Comparison of ENCODE assay signal across 1 cellular context in the genomic region with DNA sequence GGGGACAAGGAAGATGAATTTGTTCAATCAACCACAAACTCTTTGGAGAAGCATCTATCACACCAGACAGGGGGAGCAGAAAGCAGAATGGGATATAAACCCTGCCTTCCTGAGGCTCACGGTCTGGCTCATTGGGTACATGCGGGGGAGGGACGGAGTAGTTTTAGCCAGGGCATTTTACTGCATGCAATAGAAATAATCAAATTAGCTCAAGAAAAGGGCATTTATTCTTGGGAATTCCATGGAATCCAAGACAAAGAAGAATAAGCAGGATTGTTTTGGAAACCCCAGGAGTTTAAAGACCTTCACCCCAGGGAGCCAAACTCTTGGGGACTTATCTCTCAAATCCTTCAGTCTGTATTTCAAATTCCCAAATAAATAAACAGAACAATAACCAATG.
TF ChIP-seq lines count a peak whose summit lies in the region.

No MANE protein-coding gene starts in this region.

TF ChIP-seq in HEK293, 187 proteins besides CTCF, POLR2A, EP300 and RAD21 (continued from another document):
- TF ChIP-seq, protein P1, sequence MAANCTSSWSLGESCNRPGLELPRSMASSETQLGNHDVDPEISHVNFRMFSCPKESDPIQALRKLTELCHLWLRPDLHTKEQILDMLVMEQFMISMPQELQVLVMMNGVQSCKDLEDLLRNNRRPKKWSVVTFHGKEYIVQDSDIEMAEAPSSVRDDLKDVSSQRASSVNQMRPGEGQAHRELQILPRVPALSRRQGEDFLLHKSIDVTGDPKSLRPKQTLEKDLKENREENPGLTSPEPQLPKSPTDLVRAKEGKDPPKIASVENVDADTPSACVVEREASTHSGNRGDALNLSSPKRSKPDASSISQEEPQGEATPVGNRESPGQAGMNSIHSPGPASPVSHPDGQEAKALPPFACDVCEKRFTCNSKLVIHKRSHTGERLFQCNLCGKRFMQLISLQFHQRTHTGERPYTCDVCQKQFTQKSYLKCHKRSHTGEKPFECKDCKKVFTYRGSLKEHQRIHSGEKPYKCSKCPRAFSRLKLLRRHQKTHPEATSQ (tag by site-specific recombination; IDR thresholded peaks at IDR 0.05): no peak
- no peak for TF ChIP-seq TCF7L2 (IDR thresholded peaks at IDR 0.05; ENCODE audit: borderline replicate concordance, low read depth, low read length)
- TF ChIP-seq ZIC2 (tag by site-specific recombination; IDR thresholded peaks at IDR 0.05): peak; percentile 25; the same call in 1 of the 2 replicates
- no peak for TF ChIP-seq ZNF747 (tag by site-specific recombination; IDR thresholded peaks at IDR 0.05)
TF ChIP-seq in HEK293: peak in this region for 1.
